28 cellular contexts compared by ENCODE assay signal in the genomic region with DNA sequence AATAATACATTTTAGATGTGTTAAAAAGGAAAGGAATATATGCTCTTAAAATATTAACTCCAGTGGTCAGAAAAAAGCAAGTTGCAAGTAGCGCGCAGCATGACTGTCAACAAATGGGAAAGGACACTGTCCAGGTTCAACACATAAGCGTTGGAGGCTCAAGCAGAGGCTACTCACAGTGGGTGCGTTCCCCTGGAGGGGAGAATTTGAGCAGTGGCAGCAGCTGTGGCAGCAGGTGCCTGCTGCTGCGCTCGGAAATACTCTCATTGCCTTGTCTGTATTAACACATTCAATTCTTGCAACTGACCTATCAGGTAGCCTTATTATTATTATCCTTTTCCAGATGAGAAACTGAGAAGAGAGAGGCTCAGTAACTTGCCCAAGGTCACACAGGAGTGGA. TPM values are rescaled to one million over a fixed set of nuclear protein-coding genes. Genes with fewer than 3 reads are reported as not detected.
"Had no signal": no experiment of that assay in that cellular context is flagged by ENCODE, and none has a peak within 500 bp of the region (broad histone marks: within the 10 kb centered on the region; RNA-seq: fewer than 3 reads in every experiment).

No MANE protein-coding gene starts in this region.

- H3K27me3 Mint-ChIP-seq: activated naive CD8-positive, alpha-beta T cell treated with anti-CD3 and anti-CD28 coated beads for 36 hours had no signal

- H3K4me3 ChIP-seq: ascending aorta, cardiac muscle cell, coronary artery, gastrocnemius medialis, hepatocyte, left ventricle myocardium inferior, lung, spleen had no signal

- H3K27ac Mint-ChIP-seq: activated naive CD8-positive, alpha-beta T cell treated with anti-CD3 and anti-CD28 coated beads for 36 hours; activated T-cell treated with anti-CD3 and anti-CD28 coated beads, Interleukin-2, amount 50 U/mL, for 72 hours; T-helper 1 cell treated with Interleukin-12 subunit alpha and Interleukin-12 subunit beta and Interleukin-4 antibody, amounts not matched to agents 30 μg/mL and 1 μg/mL, for 36 hours; WTC11 had no signal

- H3K27ac ChIP-seq: ascending aorta, cardiac muscle cell, hepatocyte, left ventricle myocardium inferior, spleen had no signal

- H3K36me3 ChIP-seq: ascending aorta, cardiac muscle cell, gastrocnemius medialis, left ventricle myocardium inferior, spleen had no signal

- H3K9me3 ChIP-seq: ascending aorta, gastrocnemius medialis, left ventricle myocardium inferior, spleen had no signal

- H3K27me3 ChIP-seq: ascending aorta, gastrocnemius medialis, hepatocyte, spleen had no signal

- H3K4me3 Mint-ChIP-seq: activated naive CD8-positive, alpha-beta T cell treated with anti-CD3 and anti-CD28 coated beads for 36 hours; effector memory CD8-positive, alpha-beta T cell; nephron; T-helper 1 cell treated with Interleukin-12 subunit alpha and Interleukin-12 subunit beta and Interleukin-4 antibody, amounts not matched to agents 30 μg/mL and 1 μg/mL, for 36 hours; WTC11 had no signal

- H3K36me3 Mint-ChIP-seq: brain, WTC11 had no signal

- H3K9me3 Mint-ChIP-seq: activated naive CD8-positive, alpha-beta T cell treated with anti-CD3 and anti-CD28 coated beads for 36 hours; activated T-cell treated with anti-CD3 and anti-CD28 coated beads, Interleukin-2, amount 50 U/mL, for 72 hours; brain; effector memory CD8-positive, alpha-beta T cell; nephron; T-helper 1 cell treated with Interleukin-12 subunit alpha and Interleukin-12 subunit beta and Interleukin-4 antibody, amounts not matched to agents 30 μg/mL and 1 μg/mL, for 36 hours; WTC11 had no signal

- DNase-seq: activated CD4-positive, alpha-beta T cell treated with anti-CD3 and anti-CD28 coated beads for 1 hour; activated naive CD4-positive, alpha-beta T cell; activated naive CD8-positive, alpha-beta T cell treated with anti-CD3 and anti-CD28 coated beads for 36 hours; activated T-cell treated with anti-CD3 and anti-CD28 coated beads for 4 hours; activated T-cell treated with anti-CD3 and anti-CD28 coated beads, Interleukin-2, amount 50 U/mL, for 72 hours; cerebellar nuclear complex; effector memory CD8-positive, alpha-beta T cell; erythroblast; gastrocnemius medialis; islet precursor cell; left ventricle myocardium inferior; mesendoderm; posterior cingulate gyrus; right cardiac atrium; spleen; stimulated activated naive CD4-positive, alpha-beta T cell treated with Interleukin-2 at 50 U/mL for 16 hours; substantia nigra had no signal

RNA-seq across cellular contexts. Expression of gene CCN6, which starts 21.9 kb away (rescaled TPM):
- total RNA-seq: ascending aorta, cardiac muscle cell, gastrocnemius medialis, hepatocyte, left ventricle myocardium inferior, lung, mononuclear cell, right cardiac atrium, spleen, ureter, WTC11 had no signal
- polyA plus RNA-seq: lung, right cardiac atrium had no signal
